ENCODE assay signal across 20 cellular contexts in the genomic region with DNA sequence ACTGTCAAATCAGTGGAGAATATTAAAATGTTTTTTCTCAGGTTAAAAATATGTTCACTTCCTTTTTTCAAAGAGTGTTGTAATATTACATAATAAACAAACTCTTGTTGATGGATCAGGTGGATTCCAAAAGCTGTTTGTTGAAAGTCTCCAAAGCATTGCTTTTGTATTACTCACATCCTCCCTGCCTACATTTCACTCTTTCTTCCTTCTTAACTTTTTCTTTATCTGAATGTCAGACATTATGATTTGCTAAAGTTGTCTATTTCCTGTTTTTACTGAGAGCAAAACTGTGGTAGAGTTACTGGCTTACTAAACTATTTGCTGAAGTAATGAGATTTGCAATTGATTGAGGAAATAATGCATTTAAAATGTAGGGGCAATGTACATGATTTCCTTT.
DNase-seq lines count a peak whose midpoint lies in the region; ATAC-seq, FAIRE-seq and TF ChIP-seq lines count a peak whose summit lies in the region.
"Had no signal": no experiment of that assay in that cellular context is flagged by ENCODE, and none has a peak within 500 bp of the region (broad histone marks: within the 10 kb centered on the region; RNA-seq: fewer than 3 reads in every experiment).

No MANE protein-coding gene starts in this region.

- no peak overlapping the region for H3K56ac ChIP-seq in mesendoderm (ENCODE audit: low read length)

- no peak for TF ChIP-seq POLR2A in HepG2 (IDR thresholded peaks at IDR 0.05; ENCODE audit: insufficient read depth in 1 of 2, low read depth in 2 of 2, low read length in 2 of 2)
- no peak for TF ChIP-seq POLR2A in GM18505 (IDR thresholded peaks at IDR 0.05; ENCODE audit: borderline replicate concordance, extremely low read depth, insufficient read depth, insufficient read length)

- ATAC-seq in HepG2 (no peak), GM21423 (IDR thresholded peaks at IDR 0.05; ENCODE audit: unreplicated experiment) (no peak), GM18505 (IDR thresholded peaks at IDR 0.05; ENCODE audit: unreplicated experiment) (no peak)
- ATAC-seq: left colon had no signal

- POLR2A ChIA-PET in HepG2 (lab: Yijun Ruan, JAX) = no interaction called here

- FAIRE-seq in HepG2 (lab: Jason Lieb, UNC) = no peak
- FAIRE-seq: GM18507 had no signal

- H4K5ac ChIP-seq in mesendoderm (ENCODE audit: low read length) = no peak overlapping the region

- TF ChIP-seq RAD21 in HepG2 (CRISPR knock-in tag; IDR thresholded peaks at IDR 0.05) = no peak

- CTCF ChIA-PET in Calu3 (lab: Charles Lee) (interaction anchor here (0.6 to 1.4 kb wide), 2 partner anchors 14 to 559 kb away, joined by 3 to 5 read pairs; no protein-coding TSS in a partner anchor), HepG2 (lab: Yijun Ruan, JAX; ENCODE audit: low intra/inter-chr PET ratio, low total read pairs) (no interaction called here)

- H3K27me3 ChIP-seq in mesendoderm (ENCODE audit: insufficient read depth, low read length, poor library complexity) (no peaks in the 10 kb centered on the region), HepG2 (ENCODE audit: control insufficient read depth in 1 of 2, insufficient read depth in 2 of 2, low read length in 2 of 2) (no peaks in the 10 kb centered on the region)
- H3K27me3 ChIP-seq: esophagus squamous epithelium, SJCRH30 had no signal

- no peaks in the 10 kb centered on the region for H3K9me3 ChIP-seq in HepG2 (ENCODE audit: low read length)
- H3K9me3 ChIP-seq: esophagus squamous epithelium, SJCRH30 had no signal

- peaks cover 3% of the 10 kb centered on the region for H3K9me3 Mint-ChIP-seq in Calu3 (ENCODE audit: low read depth, unreplicated experiment)
- H3K9me3 Mint-ChIP-seq: activated CD4-positive, alpha-beta T cell treated with anti-CD3 and anti-CD28 coated beads, Interleukin-2, amount 10 ng/mL, durations not matched to agents 7 days and 5 days; brain had no signal

- H3K79me1 ChIP-seq in mesendoderm (ENCODE audit: low read length) = no peaks in the 10 kb centered on the region

- peaks cover 43% of the 10 kb centered on the region for H3K4me1 Mint-ChIP-seq in Calu3 (ENCODE audit: low read depth, unreplicated experiment)
- H3K4me1 Mint-ChIP-seq: activated CD4-positive, alpha-beta T cell treated with anti-CD3 and anti-CD28 coated beads, Interleukin-2, amount 10 ng/mL, durations not matched to agents 7 days and 5 days; activated naive CD4-positive, alpha-beta T cell treated with anti-CD3 and anti-CD28 coated beads, Interleukin-2, amount 10 ng/mL, durations not matched to agents 7 days and 5 days; brain had no signal

- no peaks in the 10 kb centered on the region; the same call in 1 of the 2 replicates for H4K20me1 ChIP-seq in HepG2 (ENCODE audit: insufficient read depth, low read length)

- H3K9ac ChIP-seq in mesendoderm (ENCODE audit: low read length) (no peak overlapping the region), HepG2 (ENCODE audit: insufficient read depth, low read depth, low read length) (no peak overlapping the region)

- in situ Hi-C loops in HepG2 (cut with HindIII; ENCODE audit: extremely low pct_ligation_motif_present, low pct_unique_long_range_greater_than_20kb) = loop anchor here (25.0 kb wide), 1 partner anchor 550 kb away; no protein-coding TSS in a partner anchor

- H3K27ac ChIP-seq in mesendoderm (ENCODE audit: low read depth, low read length) (no peak overlapping the region), HepG2 (ENCODE audit: extremely low read length, insufficient read depth, low read length) (no peak overlapping the region)
- H3K27ac ChIP-seq: esophagus squamous epithelium, SJCRH30 had no signal

- H3K23ac ChIP-seq in mesendoderm (ENCODE audit: low read length) = no peak overlapping the region

- H3K4me3 Mint-ChIP-seq in Calu3 (ENCODE audit: low read depth, unreplicated experiment) = peak overlapping the region; percentile 1
- H3K4me3 Mint-ChIP-seq: activated CD4-positive, alpha-beta T cell treated with anti-CD3 and anti-CD28 coated beads, Interleukin-2, amount 10 ng/mL, durations not matched to agents 7 days and 5 days; activated naive CD4-positive, alpha-beta T cell treated with anti-CD3 and anti-CD28 coated beads, Interleukin-2, amount 10 ng/mL, durations not matched to agents 7 days and 5 days; brain had no signal

- H3K4me1 ChIP-seq in mesendoderm (ENCODE audit: control insufficient read depth, low read depth, low read length) (no peaks in the 10 kb centered on the region), HepG2 (ENCODE audit: insufficient read depth, low read length) (no peaks in the 10 kb centered on the region)
- H3K4me1 ChIP-seq: esophagus squamous epithelium, SJCRH30 had no signal

- no TSS peak for BruUV-seq in Calu3 (replicated peaks; lab: Mats Ljungman, UMichigan)
- BruUV-seq in HepG2 (replicated peaks; lab: Mats Ljungman, UMichigan) = no TSS peak

- H3K4me2 ChIP-seq in mesendoderm (ENCODE audit: low read length) (no peak overlapping the region), HepG2 (ENCODE audit: low read depth, low read length) (no peak overlapping the region)

- no peak overlapping the region for H2BK120ac ChIP-seq in mesendoderm (ENCODE audit: low read depth, low read length)

- H3K4ac ChIP-seq in mesendoderm (ENCODE audit: low read depth, low read length) = no peak overlapping the region

- DNase-seq in Calu3 (peak; percentile 24), OCI-M1 (lab: John Stamatoyannopoulos, UW) (peak; percentile 37), epithelial cell of esophagus (ENCODE audit: low read depth) (peak; percentile 83), mesendoderm (peak; percentile 32), NCI-H1436 treated with DMSO at 0.1 percent for 48 hours (lab: John Stamatoyannopoulos, UW) (no peak), HepG2 (ENCODE audit: low spot score) (no peak)
- DNase-seq: activated CD4-positive, alpha-beta T cell treated with anti-CD3 and anti-CD28 coated beads, Interleukin-2, amount 10 ng/mL, durations not matched to agents 7 days and 5 days; activated naive CD4-positive, alpha-beta T cell treated with anti-CD3 and anti-CD28 coated beads, Interleukin-2, amount 10 ng/mL, durations not matched to agents 7 days and 5 days; dermis blood vessel endothelial cell; esophagus squamous epithelium; hypothalamus; KG1; left colon; NCI-H1417 treated with DMSO at 0.1 percent for 48 hours; NK-92 treated with Interleukin-12 subunit alpha and Interleukin-12 subunit beta, amount 100 ng/mL, for 24 hours; SJCRH30 had no signal

- no peaks in the 10 kb centered on the region for H3K36me3 ChIP-seq in mesendoderm (ENCODE audit: control insufficient read depth, insufficient read depth, low read length)
- no peaks in the 10 kb centered on the region for H3K36me3 ChIP-seq in HepG2 (replicated peaks in 1 of 2; ENCODE audit: control insufficient read depth in 1 of 2, insufficient read depth in 2 of 2, low read length in 2 of 2)
- H3K36me3 ChIP-seq: esophagus squamous epithelium, SJCRH30 had no signal

- H3K4me3 ChIP-seq in epithelial cell of esophagus (ENCODE audit: low read length) (no peak overlapping the region), mesendoderm (ENCODE audit: low read length) (no peak overlapping the region), HepG2 (replicated peaks in 1 of 3; ENCODE audit: insufficient read depth in 1 of 3, low read depth in 2 of 3, low read length in 3 of 3) (no peak overlapping the region)
- H3K4me3 ChIP-seq: esophagus squamous epithelium, SJCRH30 had no signal

- H4K8ac ChIP-seq in mesendoderm (ENCODE audit: low read depth, low read length) = no peak overlapping the region

- H3K27me3 Mint-ChIP-seq in Calu3 (ENCODE audit: unreplicated experiment) = no peaks in the 10 kb centered on the region
- H3K27me3 Mint-ChIP-seq: activated CD4-positive, alpha-beta T cell treated with anti-CD3 and anti-CD28 coated beads, Interleukin-2, amount 10 ng/mL, durations not matched to agents 7 days and 5 days; activated naive CD4-positive, alpha-beta T cell treated with anti-CD3 and anti-CD28 coated beads, Interleukin-2, amount 10 ng/mL, durations not matched to agents 7 days and 5 days; brain had no signal

- H2BK15ac ChIP-seq in mesendoderm (replicated peaks; ENCODE audit: low read depth) = no peak overlapping the region

- no peak for TF ChIP-seq EP300 in HepG2 (IDR thresholded peaks at IDR 0.05; ENCODE audit: low read depth in 2 of 2, low read length in 2 of 2)
- TF ChIP-seq EP300 in HepG2 (CRISPR knock-in tag; IDR thresholded peaks at IDR 0.05; ENCODE audit: borderline replicate concordance) = no peak

- H2AFZ ChIP-seq in HepG2 (ENCODE audit: low read length) = no peak overlapping the region

- H3K18ac ChIP-seq in mesendoderm (ENCODE audit: low read length) = no peak overlapping the region

- no peak overlapping the region for H2BK5ac ChIP-seq in mesendoderm (ENCODE audit: low read length)

- intact Hi-C loops in Calu3 (cut with micrococcal nuclease; ENCODE audit: unreplicated experiment) (loop anchor here (2.0 to 5.0 kb wide), 3 partner anchors 49 to 215 kb away; no protein-coding TSS in a partner anchor), HepG2 (cut with micrococcal nuclease; ENCODE audit: unreplicated experiment) (no loop called here)

- H3K27ac Mint-ChIP-seq in Calu3 (ENCODE audit: unreplicated experiment) = peak overlapping the region; percentile 90
- H3K27ac Mint-ChIP-seq: activated CD4-positive, alpha-beta T cell treated with anti-CD3 and anti-CD28 coated beads, Interleukin-2, amount 10 ng/mL, durations not matched to agents 7 days and 5 days; activated naive CD4-positive, alpha-beta T cell treated with anti-CD3 and anti-CD28 coated beads, Interleukin-2, amount 10 ng/mL, durations not matched to agents 7 days and 5 days; brain had no signal

- no peaks in the 10 kb centered on the region for H3K79me2 ChIP-seq in mesendoderm (ENCODE audit: control insufficient read depth, insufficient read depth, low read length)
- H3K79me2 ChIP-seq in HepG2 (ENCODE audit: insufficient read depth, low read length) = no peaks in the 10 kb centered on the region

- TF ChIP-seq CTCF in Calu3 (IDR thresholded peaks at IDR 0.05; ENCODE audit: unreplicated experiment) (no peak), epithelial cell of esophagus (IDR thresholded peaks at IDR 0.05; ENCODE audit: insufficient read depth, low read depth, low read length, missing control alignments) (no peak), HepG2 (CRISPR knock-in tag; IDR thresholded peaks at IDR 0.05) (no peak)

- H2AK5ac ChIP-seq in mesendoderm (ENCODE audit: low read length) = no peak overlapping the region

- peaks cover 7% of the 10 kb centered on the region for H3K36me3 Mint-ChIP-seq in Calu3 (ENCODE audit: insufficient read depth, unreplicated experiment)
- H3K36me3 Mint-ChIP-seq: activated naive CD4-positive, alpha-beta T cell treated with anti-CD3 and anti-CD28 coated beads, Interleukin-2, amount 10 ng/mL, durations not matched to agents 7 days and 5 days; brain had no signal

TF ChIP-seq in HepG2, 621 proteins besides CTCF, POLR2A, EP300 and RAD21 (continues in another document):
- TF ChIP-seq BRCA1 (CRISPR knock-in tag; IDR thresholded peaks at IDR 0.05) (no peak), ZNF644 (CRISPR knock-in tag; IDR thresholded peaks at IDR 0.05; ENCODE audit: low read depth) (no peak), ZNF143 (CRISPR knock-in tag; IDR thresholded peaks at IDR 0.05) (no peak), ZNF547 (CRISPR knock-in tag; IDR thresholded peaks at IDR 0.05) (no peak), SYNCRIP (IDR thresholded peaks at IDR 0.05; ENCODE audit: insufficient read depth, low read depth, low read length) (no peak)

Comparison
In these comparisons a context has a peak if more than half of its experiments do, and no peak if none do; other contexts are left out.
1. DNase-seq: peak in Calu3 (single experiment), OCI-M1 (single experiment), epithelial cell of esophagus (single experiment) and mesendoderm (single experiment); none in NCI-H1436 treated with DMSO at 0.1 percent for 48 hours (single experiment) and HepG2 (single experiment).